Comparison of ENCODE assay signal across 1 cellular context in genomic region chr22:46583571-46583970, GRCh38.
TF ChIP-seq lines count a peak whose summit lies in the region.

No MANE protein-coding gene starts in this region.

TF ChIP-seq in SK-N-SH, 30 proteins besides CTCF, POLR2A, EP300 and RAD21:
- TF ChIP-seq ELF1 (IDR thresholded peaks at IDR 0.05) = no peak
- no peak for TF ChIP-seq CHD2 (IDR thresholded peaks at IDR 0.05; ENCODE audit: low read length, partially characterized antibody)
- TF ChIP-seq RXRA (IDR thresholded peaks at IDR 0.05; ENCODE audit: borderline replicate concordance, low read depth) = no peak
- TF ChIP-seq RFX5 (IDR thresholded peaks at IDR 0.05; ENCODE audit: low read length) = no peak
- no peak for TF ChIP-seq GABPA (IDR thresholded peaks at IDR 0.05; ENCODE audit: low read depth)
- no peak for TF ChIP-seq SIN3A (IDR thresholded peaks at IDR 0.05; ENCODE audit: borderline replicate concordance, low read depth, low read length)
- TF ChIP-seq PBX3 (IDR thresholded peaks at IDR 0.05) = no peak
- no peak for TF ChIP-seq REST (IDR thresholded peaks at IDR 0.05; ENCODE audit: low read depth, low read length)
- no peak for TF ChIP-seq RCOR1 (IDR thresholded peaks at IDR 0.05; ENCODE audit: low read length)
